ENCODE assay signal across 8 cellular contexts in the genomic region with DNA sequence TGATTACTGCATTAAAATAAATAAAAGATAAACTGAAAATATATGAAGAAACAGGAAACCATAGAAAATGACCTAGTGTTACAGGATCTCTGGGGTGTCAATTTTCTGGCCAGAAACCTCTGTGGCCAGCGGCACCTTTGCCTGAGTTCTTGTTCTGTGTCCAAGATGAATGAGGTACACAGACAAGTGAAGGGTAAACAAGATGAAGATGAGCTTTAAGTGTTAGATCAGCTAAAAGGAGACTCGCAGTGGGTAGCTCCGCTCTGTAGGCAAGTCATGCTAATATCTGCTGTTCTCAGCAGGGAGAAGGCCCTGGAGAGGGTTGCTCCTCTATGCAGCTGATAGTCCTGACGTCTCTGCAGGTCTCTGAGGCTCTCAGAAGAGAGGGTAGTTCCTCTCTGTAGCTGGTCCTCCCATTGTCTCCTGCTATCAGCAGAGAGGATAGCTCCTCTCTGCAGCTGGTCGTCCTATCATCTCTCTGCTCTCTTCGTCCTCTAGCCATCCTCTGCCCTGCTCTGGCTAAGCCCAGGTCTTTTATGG. TPM values are rescaled to one million over a fixed set of nuclear protein-coding genes. Genes with fewer than 3 reads are reported as not detected.
A peak's percentile ranks its signal among the peaks of the same experiment; 100 is the strongest.
DNase-seq lines count a peak whose midpoint lies in the region; ATAC-seq and TF ChIP-seq lines count a peak whose summit lies in the region.

No MANE protein-coding gene starts in this region.

- intact Hi-C loops in CD14-positive monocyte (cut with micrococcal nuclease) = loop anchor here in 1 of 2 donors (5.0 kb wide), 1 partner anchor 41 kb away; no protein-coding TSS in a partner anchor
- intact Hi-C loops in naive thymus-derived CD4-positive, alpha-beta T cell (cut with micrococcal nuclease) = loop anchor here (1.0 to 2.0 kb wide), 3 partner anchors 36 to 471 kb away; a partner anchor contains a TSS

- CTCF ChIA-PET in naive thymus-derived CD4-positive, alpha-beta T cell (lab: Charles Lee) = interaction anchor here (0.6 to 4.5 kb wide), 3 partner anchors 50 to 203 kb away, joined by 3 to 23 read pairs (median 3); no protein-coding TSS in a partner anchor

- peaks cover 49% of the 10 kb centered on the region for H3K4me1 Mint-ChIP-seq in CD14-positive monocyte
- peaks cover 12 to 38% (median 13%) of the 10 kb centered on the region in 7 donors for H3K4me1 Mint-ChIP-seq in naive thymus-derived CD4-positive, alpha-beta T cell

- H3K27ac ChIP-seq in naive thymus-derived CD4-positive, alpha-beta T cell (ENCODE audit: low read depth, low read length) = no peak overlapping the region

- peak; percentile 4 for ATAC-seq in HG03378 (IDR thresholded peaks at IDR 0.05; ENCODE audit: unreplicated experiment)
- ATAC-seq in naive thymus-derived CD4-positive, alpha-beta T cell = no peak

- POLR2A ChIA-PET in naive thymus-derived CD4-positive, alpha-beta T cell (lab: Charles Lee) = interaction anchor here (0.9 to 1.5 kb wide), 2 partner anchors 192 to 236 kb away, joined by 3 read pairs; a partner anchor contains a TSS

- H3K36me3 Mint-ChIP-seq in CD14-positive monocyte = no peaks in the 10 kb centered on the region
- H3K36me3 Mint-ChIP-seq in naive thymus-derived CD4-positive, alpha-beta T cell = peaks cover 0 to 8% (median 0%) of the 10 kb centered on the region in 5 donors

- peak overlapping the region; percentile 60 for H3K4me3 ChIP-seq in naive thymus-derived CD4-positive, alpha-beta T cell (ENCODE audit: low read length)

- no peaks in the 10 kb centered on the region for H3K27me3 ChIP-seq in naive thymus-derived CD4-positive, alpha-beta T cell (ENCODE audit: control insufficient read depth in 2 of 2, insufficient read depth in 2 of 2, low read length in 2 of 2)

- H3K27ac Mint-ChIP-seq in CD14-positive monocyte = peak overlapping the region in 6 of 7 donors; percentile 63 to 88 (median 72)
- peak overlapping the region in 5 of 9 donors; percentile 28 to 76 (median 73) for H3K27ac Mint-ChIP-seq in naive thymus-derived CD4-positive, alpha-beta T cell

- peaks cover 4% of the 10 kb centered on the region in 2 donors for H3K4me1 ChIP-seq in naive thymus-derived CD4-positive, alpha-beta T cell (ENCODE audit: control insufficient read depth in 2 of 2, insufficient read depth in 2 of 2, low read length in 2 of 2)

- H3K9me3 ChIP-seq in naive thymus-derived CD4-positive, alpha-beta T cell (ENCODE audit: control insufficient read depth in 2 of 3, low read length in 3 of 3) = no peaks in the 10 kb centered on the region

- no peaks in the 10 kb centered on the region for H3K9me3 Mint-ChIP-seq in CD14-positive monocyte
- H3K9me3 Mint-ChIP-seq in naive thymus-derived CD4-positive, alpha-beta T cell = peaks cover 0 to 2% (median 0%) of the 10 kb centered on the region in 11 donors

- peaks cover 0 to 4% (median 0%) of the 10 kb centered on the region in 3 donors for H3K27me3 Mint-ChIP-seq in CD14-positive monocyte (ENCODE audit: low read depth in 3 of 3)
- no peaks in the 10 kb centered on the region for H3K27me3 Mint-ChIP-seq in naive thymus-derived CD4-positive, alpha-beta T cell

- DNase-seq in CD14-positive monocyte (ENCODE audit: low spot score) = no peak
- peak; percentile 63 for DNase-seq in brain pericyte (ENCODE audit: low read depth, low spot score)
- no peak for DNase-seq in naive thymus-derived CD4-positive, alpha-beta T cell
- no peak for DNase-seq in NCI-H446 (lab: John Stamatoyannopoulos, UW)
- DNase-seq in activated effector memory CD4-positive, alpha-beta T cell treated with anti-CD3 and anti-CD28 coated beads, Interleukin-2, amount 50 U/mL, for 16 hours = no peak
- no peak for DNase-seq in amniotic stem cell (lab: John Stamatoyannopoulos, UW)
- DNase-seq in SW 1271 (lab: John Stamatoyannopoulos, UW) = no peak

- TF ChIP-seq CTCF in CD14-positive monocyte (IDR thresholded peaks at IDR 0.05) = no peak

- H3K36me3 ChIP-seq in naive thymus-derived CD4-positive, alpha-beta T cell (ENCODE audit: control insufficient read depth in 2 of 3, insufficient read depth in 3 of 3, low read length in 3 of 3) = no peaks in the 10 kb centered on the region

- peak overlapping the region; percentile 83 to 92 for H3K4me3 Mint-ChIP-seq in CD14-positive monocyte
- H3K4me3 Mint-ChIP-seq in naive thymus-derived CD4-positive, alpha-beta T cell = peak overlapping the region; percentile 77 to 91 (median 86)

RNA-seq across cellular contexts. Expression of a gene that starts 35.9 kb away (rescaled TPM):
- polyA plus RNA-seq in CD14-positive monocyte = 1 to 10 TPM; 3.9 to 4.9 TPM
- 10 to 100 TPM in 2 of 5 experiments, 1 to 10 TPM in 3; 8.3 to 23.5 (median 9.5) TPM for total RNA-seq in naive thymus-derived CD4-positive, alpha-beta T cell
- 10 to 100 TPM in 1 of 2 donors, 1 to 10 TPM in 1; 7.7 to 10.7 TPM for polyA plus RNA-seq in naive thymus-derived CD4-positive, alpha-beta T cell

RNA-seq across cellular contexts. Expression of a gene that starts 36.3 kb away (rescaled TPM):
- polyA plus RNA-seq in CD14-positive monocyte = under 1 TPM in 1 of 2 donors, not detected in 1; 0.29 TPM
- 1 to 10 TPM in 2 of 5 experiments, under 1 TPM in 1, not detected in 2; 0.78 to 2.8 (median 1.6) TPM for total RNA-seq in naive thymus-derived CD4-positive, alpha-beta T cell
- under 1 TPM; 0.28 to 0.34 TPM for polyA plus RNA-seq in naive thymus-derived CD4-positive, alpha-beta T cell

RNA-seq across cellular contexts. Expression of a gene that starts 51.7 kb away (rescaled TPM):
- polyA plus RNA-seq in CD14-positive monocyte = 10 to 100 TPM; 20.5 to 24.4 TPM
- 100 to 1,000 TPM; 100 to 550 (median 172) TPM for total RNA-seq in naive thymus-derived CD4-positive, alpha-beta T cell
- polyA plus RNA-seq in naive thymus-derived CD4-positive, alpha-beta T cell = 100 to 1,000 TPM; 249 to 304 TPM

Comparison
In these comparisons a context has a peak if more than half of its experiments do, and no peak if none do; other contexts are left out.
1. RNA of a gene that starts 51.7 kb away (polyA plus RNA-seq): 249 to 304 TPM in naive thymus-derived CD4-positive, alpha-beta T cell; 20.5 to 24.4 TPM in CD14-positive monocyte; every median in the first group is over 4 times any median in the second.